ENCODE assay signal across 7 cellular contexts in genomic region chr12:76559277-76560082, GRCh38. TPM values are rescaled to one million over a fixed set of nuclear protein-coding genes. Genes with fewer than 3 reads are reported as not detected.
DNase-seq lines count a peak whose midpoint lies in the region; ATAC-seq, FAIRE-seq and TF ChIP-seq lines count a peak whose summit lies in the region.

TSS of gene OSBPL8 (minus strand) at chr12:76559771. CDS start at chr12:76487551, 72,220 bp downstream.

- peaks cover 50% of the 10 kb centered on the region for H3K79me2 ChIP-seq in astrocyte (ENCODE audit: insufficient read depth, low read length)

- H3K36me3 ChIP-seq in astrocyte (ENCODE audit: insufficient read depth, low read length), result no peaks in the 10 kb centered on the region

- peak within 1 kb of the TSS; percentile 97 for H3K4me3 Mint-ChIP-seq in T-helper 2 cell treated with Interferon-gamma antibody and Interleukin-4, amounts not matched to agents 5 μg/mL and 100 μg/mL, for 36 hours
- H3K4me3 Mint-ChIP-seq in astrocyte (ENCODE audit: unreplicated experiment), result peak within 1 kb of the TSS; percentile 96

- H3K27ac Mint-ChIP-seq in T-helper 2 cell treated with Interferon-gamma antibody and Interleukin-4, amounts not matched to agents 5 μg/mL and 100 μg/mL, for 36 hours, result peak within 1 kb of the TSS; percentile 98
- peak within 1 kb of the TSS; percentile 81 for H3K27ac Mint-ChIP-seq in astrocyte (ENCODE audit: unreplicated experiment)

- DNase-seq in NCI-H1930 (lab: John Stamatoyannopoulos, UW) (peak; percentile 85 to 87), astrocyte (ENCODE audit: low read depth) (peak; percentile 74), hepatic stellate cell (ENCODE audit: low spot score) (peak; percentile 90), renal cortical epithelial cell (ENCODE audit: low read depth) (peak; percentile 68)
- peak; percentile 93 for DNase-seq in T-helper 2 cell treated with Interferon-gamma antibody and Interleukin-4, amounts not matched to agents 5 μg/mL and 100 μg/mL, for 36 hours (ENCODE audit: low spot score)

- peak within 1 kb of the TSS; percentile 90 for H3K4me2 ChIP-seq in astrocyte (ENCODE audit: low read length)

- FAIRE-seq in astrocyte (lab: Jason Lieb, UNC), result no peak

- peak within 1 kb of the TSS; percentile 94 for H3K9ac ChIP-seq in astrocyte (ENCODE audit: low read length)

- TF ChIP-seq CTCF in astrocyte (IDR thresholded peaks at IDR 0.05; ENCODE audit: insufficient read depth, low read depth, low read length), result no peak

- H3K27me3 Mint-ChIP-seq in T-helper 2 cell treated with Interferon-gamma antibody and Interleukin-4, amounts not matched to agents 5 μg/mL and 100 μg/mL, for 36 hours (ENCODE audit: low read depth), result no peaks in the 10 kb centered on the region
- no peaks in the 10 kb centered on the region for H3K27me3 Mint-ChIP-seq in astrocyte (ENCODE audit: low read depth, unreplicated experiment)

- H4K20me1 ChIP-seq in astrocyte (ENCODE audit: insufficient read depth, low read length), result peaks cover 23% of the 10 kb centered on the region

- H3K27me3 ChIP-seq in astrocyte (ENCODE audit: insufficient read depth, low read length), result no peaks in the 10 kb centered on the region

- H3K9me3 Mint-ChIP-seq in T-helper 2 cell treated with Interferon-gamma antibody and Interleukin-4, amounts not matched to agents 5 μg/mL and 100 μg/mL, for 36 hours, result no peaks in the 10 kb centered on the region
- no peaks in the 10 kb centered on the region for H3K9me3 Mint-ChIP-seq in astrocyte (ENCODE audit: unreplicated experiment)

- H3K27ac ChIP-seq in astrocyte (ENCODE audit: low read depth, low read length), result peak within 1 kb of the TSS; percentile 90

- ATAC-seq in GM18505 (IDR thresholded peaks at IDR 0.05; ENCODE audit: unreplicated experiment) (peak; percentile 76), HG02973 (IDR thresholded peaks at IDR 0.05; ENCODE audit: unreplicated experiment) (peak; percentile 75)

- H3K4me3 ChIP-seq in astrocyte (ENCODE audit: insufficient read depth, low read depth, low read length), result peak within 1 kb of the TSS; percentile 97

- H3K4me1 Mint-ChIP-seq in T-helper 2 cell treated with Interferon-gamma antibody and Interleukin-4, amounts not matched to agents 5 μg/mL and 100 μg/mL, for 36 hours (ENCODE audit: low read depth), result peaks cover 38% of the 10 kb centered on the region
- peaks cover 19% of the 10 kb centered on the region for H3K4me1 Mint-ChIP-seq in astrocyte (ENCODE audit: low read depth, unreplicated experiment)

- TF ChIP-seq POLR2A in GM18505 (IDR thresholded peaks at IDR 0.05; ENCODE audit: borderline replicate concordance, extremely low read depth, insufficient read depth, insufficient read length), result peak; percentile 96

- H3K4me1 ChIP-seq in astrocyte (ENCODE audit: insufficient read depth, low read length), result peaks cover 7% of the 10 kb centered on the region

- peaks cover 12% of the 10 kb centered on the region for H3K36me3 Mint-ChIP-seq in T-helper 2 cell treated with Interferon-gamma antibody and Interleukin-4, amounts not matched to agents 5 μg/mL and 100 μg/mL, for 36 hours (ENCODE audit: low read depth)
- no peaks in the 10 kb centered on the region for H3K36me3 Mint-ChIP-seq in astrocyte (ENCODE audit: low read depth, unreplicated experiment)

- H2AFZ ChIP-seq in astrocyte (ENCODE audit: low read depth, low read length), result peak within 1 kb of the TSS; percentile 98

- H3K9me3 ChIP-seq in astrocyte (ENCODE audit: insufficient read depth, low read depth, low read length), result no peaks in the 10 kb centered on the region

RNA-seq across cellular contexts. Expression of gene OSBPL8, which starts in this region (rescaled TPM):
- total RNA-seq in astrocyte (111 and 119 TPM in 2 replicates), renal cortical epithelial cell (50.2 and 64.0 TPM in 2 replicates)

Comparison
In these comparisons a context has a peak if more than half of its experiments do, and no peak if none do; other contexts are left out.
1. Peak in every context shown above with its lines: DNase-seq, ATAC-seq, H3K4me3 ChIP-seq and H3K27ac ChIP-seq.